ENCODE assay signal across 31 cellular contexts in the genomic region with DNA sequence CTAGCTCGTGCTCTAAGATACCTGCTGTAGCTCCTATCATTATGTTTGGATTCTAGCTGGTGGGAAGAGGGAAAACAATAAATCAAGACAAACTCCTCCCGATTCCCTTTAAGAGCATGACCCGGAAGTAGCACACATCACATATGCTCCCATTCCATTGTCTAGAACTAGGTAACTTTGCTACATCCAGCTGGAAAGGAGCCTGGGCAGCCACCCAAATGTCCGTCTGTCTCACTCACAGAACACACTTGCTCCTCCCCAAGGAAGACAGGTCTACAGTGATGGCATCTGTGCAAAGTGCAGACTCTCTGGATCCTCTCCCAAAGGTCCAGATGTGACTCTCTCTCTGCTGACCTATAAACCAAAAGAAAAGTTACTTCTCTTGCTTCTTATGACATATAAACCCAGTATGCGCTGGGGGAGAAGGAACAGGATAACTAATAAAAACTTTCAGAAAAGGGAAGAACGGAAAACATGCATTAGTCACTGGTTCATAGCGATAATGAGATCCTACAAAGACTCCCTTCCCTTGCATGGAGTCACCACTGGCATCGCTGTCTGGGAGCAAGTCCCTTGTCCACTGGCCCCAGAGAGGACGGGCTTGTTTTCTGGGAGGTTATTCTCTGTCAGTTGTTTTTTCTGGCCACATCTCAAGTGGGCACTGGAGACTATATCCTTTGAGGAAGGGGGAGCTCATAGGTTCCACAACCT. TPM values are rescaled to one million over a fixed set of nuclear protein-coding genes. Genes with fewer than 3 reads are reported as not detected.
DNase-seq lines count a peak whose midpoint lies in the region; ATAC-seq, FAIRE-seq and TF ChIP-seq lines count a peak whose summit lies in the region.
"Had no signal": no experiment of that assay in that cellular context is flagged by ENCODE, and none has a peak within 500 bp of the region (broad histone marks: within the 10 kb centered on the region; RNA-seq: fewer than 3 reads in every experiment).

No MANE protein-coding gene starts in this region.

- no peak overlapping the region for H3K4me3 Mint-ChIP-seq in activated T-helper 2 cell treated with anti-CD3 and anti-CD28 coated beads, Interferon-gamma antibody, Interleukin-2, Interleukin-4, amounts not matched to agents 10 μg/mL and 5 μg/mL and 100 μg/mL, durations not matched to agents 14 hours and 24 hours and 36 hours (ENCODE audit: low read depth)
- H3K4me3 Mint-ChIP-seq: GM23338, naive B cell had no signal

- H3K36me3 Mint-ChIP-seq in activated T-helper 2 cell treated with anti-CD3 and anti-CD28 coated beads, Interferon-gamma antibody, Interleukin-2, Interleukin-4, amounts not matched to agents 10 μg/mL and 5 μg/mL and 100 μg/mL, durations not matched to agents 14 hours and 24 hours and 36 hours (ENCODE audit: low read depth) = no peaks in the 10 kb centered on the region
- H3K36me3 Mint-ChIP-seq: naive B cell had no signal

- ATAC-seq in left colon = peak; percentile 55
- ATAC-seq: gastrocnemius medialis, GM12878, GM23338, Right ventricle myocardium inferior had no signal

- TF ChIP-seq CTCF in testis (IDR thresholded peaks at IDR 0.05) = no peak

- H3K4me1 Mint-ChIP-seq in activated T-helper 2 cell treated with anti-CD3 and anti-CD28 coated beads, Interferon-gamma antibody, Interleukin-2, Interleukin-4, amounts not matched to agents 10 μg/mL and 5 μg/mL and 100 μg/mL, durations not matched to agents 14 hours and 24 hours and 36 hours (ENCODE audit: low read depth) = no peaks in the 10 kb centered on the region
- H3K4me1 Mint-ChIP-seq: GM23338, naive B cell had no signal

- FAIRE-seq in GM19239 (lab: Jason Lieb, UNC) = no peak
- FAIRE-seq: GM12878 had no signal

- peak; percentile 47 for DNase-seq in CD1c-positive myeloid dendritic cell (ENCODE audit: extremely low spot score)
- DNase-seq in EH (ENCODE audit: low read depth) = peak; percentile 41
- DNase-seq in NCI-H69 (lab: John Stamatoyannopoulos, UW) = peak; percentile 50
- DNase-seq in left colon = no peak
- DNase-seq in RKO (ENCODE audit: low spot score) = no peak
- DNase-seq in GM19239 (ENCODE audit: insufficient read length, low spot score) = no peak
- no peak for DNase-seq in testis
- DNase-seq in activated T-helper 2 cell treated with anti-CD3 and anti-CD28 coated beads, Interferon-gamma antibody, Interleukin-2, Interleukin-4, amounts not matched to agents 10 μg/mL and 5 μg/mL and 100 μg/mL, durations not matched to agents 14 hours and 24 hours and 36 hours (ENCODE audit: low spot score) = no peak
- DNase-seq: activated CD4-positive, CD25-positive, alpha-beta regulatory T cell; activated naive CD4-positive, alpha-beta T cell treated with anti-CD3 and anti-CD28 coated beads, Interleukin-2, amount 50 U/mL, for 16 hours; amygdala; EL; esophagus squamous epithelium; gastrocnemius medialis; hippocampal formation; naive B cell; NCI-H1105 treated with DMSO at 0.1 percent for 48 hours; NCI-H2081 treated with DMSO at 0.1 percent for 48 hours; NCI-H446; OCI-M1; stimulated activated naive CD4-positive, alpha-beta T cell; uterus had no signal

- no peak overlapping the region for H3K27ac ChIP-seq in testis
- H3K27ac ChIP-seq: breast epithelium, C4-2B, coronary artery, esophagus squamous epithelium, gastrocnemius medialis, neutrophil, prostate gland, suprapubic skin, uterus had no signal

- no peaks in the 10 kb centered on the region for H3K27me3 ChIP-seq in testis
- H3K27me3 ChIP-seq: breast epithelium, uterus had no signal

- no peaks in the 10 kb centered on the region for H3K9me3 ChIP-seq in testis
- H3K9me3 ChIP-seq: breast epithelium, esophagus squamous epithelium, gastrocnemius medialis, neutrophil, prostate gland, suprapubic skin, uterus had no signal

- intact Hi-C loops in left colon (cut with DNase I, micrococcal nuclease) = no loop called here
- intact Hi-C loops in testis (cut with DNase I; ENCODE audit: low total_unique reads) = no loop called here
- intact Hi-C loops in activated T-helper 2 cell treated with anti-CD3 and anti-CD28 coated beads, Interferon-gamma antibody, Interleukin-2, Interleukin-4, amounts not matched to agents 10 μg/mL and 5 μg/mL and 100 μg/mL, durations not matched to agents 14 hours and 24 hours and 36 hours (cut with micrococcal nuclease) = no loop called here

- no peak for TF ChIP-seq POLR2A in testis (IDR thresholded peaks at IDR 0.05)

- 49 to 55% methylated on average over 9 of the region's 9 CpGs for WGBS in testis, 2 donors

- H3K27ac Mint-ChIP-seq in activated T-helper 2 cell treated with anti-CD3 and anti-CD28 coated beads, Interferon-gamma antibody, Interleukin-2, Interleukin-4, amounts not matched to agents 10 μg/mL and 5 μg/mL and 100 μg/mL, durations not matched to agents 14 hours and 24 hours and 36 hours = no peak overlapping the region
- H3K27ac Mint-ChIP-seq: GM23338, naive B cell had no signal

- H3K9me3 Mint-ChIP-seq in activated T-helper 2 cell treated with anti-CD3 and anti-CD28 coated beads, Interferon-gamma antibody, Interleukin-2, Interleukin-4, amounts not matched to agents 10 μg/mL and 5 μg/mL and 100 μg/mL, durations not matched to agents 14 hours and 24 hours and 36 hours = no peaks in the 10 kb centered on the region
- H3K9me3 Mint-ChIP-seq: GM23338, naive B cell had no signal

- no peak overlapping the region for H3K4me3 ChIP-seq in testis
- H3K4me3 ChIP-seq: breast epithelium, coronary artery, esophagus squamous epithelium, gastrocnemius medialis, GM12878, GM23338, prostate gland, suprapubic skin, uterus had no signal

- no peaks in the 10 kb centered on the region for H3K36me3 ChIP-seq in testis (ENCODE audit: low read depth, missing control alignments)
- H3K36me3 ChIP-seq: breast epithelium, esophagus squamous epithelium, gastrocnemius medialis, neutrophil, prostate gland, suprapubic skin, uterus had no signal

- H3K4me1 ChIP-seq in testis = no peaks in the 10 kb centered on the region
- H3K4me1 ChIP-seq: breast epithelium, esophagus squamous epithelium, gastrocnemius medialis, prostate gland, suprapubic skin, uterus had no signal

- H3K27me3 Mint-ChIP-seq in activated T-helper 2 cell treated with anti-CD3 and anti-CD28 coated beads, Interferon-gamma antibody, Interleukin-2, Interleukin-4, amounts not matched to agents 10 μg/mL and 5 μg/mL and 100 μg/mL, durations not matched to agents 14 hours and 24 hours and 36 hours (ENCODE audit: low read depth) = peaks cover 32% of the 10 kb centered on the region

RNA-seq across cellular contexts. Expression of gene EPHB3, which starts 29.9 kb away (rescaled TPM):
- 10 to 100 TPM; 29.2 to 32.9 TPM for total RNA-seq in left colon
- 1 to 10 TPM; 2.0 to 2.3 TPM for total RNA-seq in testis
- polyA plus RNA-seq in testis (ENCODE audit: insufficient read depth, low read depth, low replicate concordance) = 2.6 TPM
- not detected in 2 replicates for total RNA-seq in activated T-helper 2 cell treated with anti-CD3 and anti-CD28 coated beads, Interferon-gamma antibody, Interleukin-2, Interleukin-4, amounts not matched to agents 10 μg/mL and 5 μg/mL and 100 μg/mL, durations not matched to agents 14 hours and 24 hours and 36 hours
- total RNA-seq: GM12878 had no signal

Comparison
In these comparisons a context has a peak if more than half of its experiments do, and no peak if none do; other contexts are left out.
1. DNase-seq: peak in CD1c-positive myeloid dendritic cell (single experiment), EH (single experiment) and NCI-H69 (single experiment); none in left colon (0 of 2), RKO (single experiment), GM19239 (single experiment), testis (single experiment) and activated T-helper 2 cell treated with anti-CD3 and anti-CD28 coated beads, Interferon-gamma antibody, Interleukin-2, Interleukin-4, amounts not matched to agents 10 μg/mL and 5 μg/mL and 100 μg/mL, durations not matched to agents 14 hours and 24 hours and 36 hours (single experiment).
2. RNA of gene EPHB3, which starts 29.9 kb away (total RNA-seq): 29.2 to 32.9 TPM in left colon; 2.0 to 2.3 TPM in testis and not detected in activated T-helper 2 cell treated with anti-CD3 and anti-CD28 coated beads, Interferon-gamma antibody, Interleukin-2, Interleukin-4, amounts not matched to agents 10 μg/mL and 5 μg/mL and 100 μg/mL, durations not matched to agents 14 hours and 24 hours and 36 hours; every median in the first group is over 4 times any median in the second.